In the genomic region with DNA sequence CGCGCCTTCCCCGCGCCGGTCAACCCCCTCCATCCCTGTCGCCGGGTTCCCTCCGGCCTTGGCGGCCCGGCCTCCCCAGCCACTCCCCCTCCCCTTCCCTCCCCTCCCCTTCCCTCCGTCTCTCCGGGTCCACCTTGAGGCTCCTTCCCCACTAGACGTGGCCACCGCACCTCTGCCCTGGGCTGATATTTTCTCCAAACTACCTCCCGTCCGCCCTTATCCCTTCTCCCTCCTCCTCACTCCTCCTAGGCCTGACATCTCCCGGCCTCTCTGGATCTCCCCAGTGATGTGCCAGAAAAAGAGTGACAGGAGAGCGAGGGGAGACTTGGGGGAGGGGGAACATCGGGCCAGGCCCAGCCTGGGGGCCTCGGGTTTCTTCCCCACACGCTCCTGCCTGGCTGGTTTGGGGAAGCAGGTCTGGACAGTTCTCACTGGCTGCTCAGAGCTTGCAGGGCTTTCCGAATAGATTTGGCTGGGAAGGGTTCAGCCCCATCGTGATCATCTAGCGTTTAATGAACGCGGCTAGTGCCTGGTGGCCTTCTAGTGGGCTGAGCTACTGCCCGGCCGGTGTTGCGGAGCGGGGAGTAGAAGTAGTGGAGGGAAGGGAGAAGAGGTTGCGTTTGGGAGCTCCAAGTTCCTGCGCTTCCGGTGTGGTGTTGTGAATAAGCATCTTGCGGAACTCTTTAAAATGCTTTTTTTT, we compare ENCODE assay signal across 8 cellular contexts. TPM values are rescaled to one million over a fixed set of nuclear protein-coding genes. Genes with fewer than 3 reads are reported as not detected.
A peak's percentile ranks its signal among the peaks of the same experiment; 100 is the strongest.
DNase-seq lines count a peak whose midpoint lies in the region; ATAC-seq and TF ChIP-seq lines count a peak whose summit lies in the region.

No MANE protein-coding gene starts in this region.

- no peaks in the 10 kb centered on the region for H3K36me3 Mint-ChIP-seq in activated CD4-positive, alpha-beta memory T cell treated with anti-CD3 and anti-CD28 coated beads, Interleukin-2, amount 10 ng/mL, durations not matched to agents 7 days and 5 days (ENCODE audit: low read depth)
- peaks cover 2% of the 10 kb centered on the region for H3K36me3 Mint-ChIP-seq in osteocyte (ENCODE audit: unreplicated experiment)

- peak overlapping the region; percentile 77 to 82 for H3K4me3 ChIP-seq in foreskin fibroblast (ENCODE audit: low read depth in 1 of 2, low read length in 2 of 2)

- POLR2A ChIA-PET in activated CD4-positive, alpha-beta memory T cell treated with anti-CD3 and anti-CD28 coated beads, Interleukin-2, amount 10 ng/mL, durations not matched to agents 7 days and 5 days (lab: Charles Lee) = interaction anchor here (0.7 kb wide), 1 partner anchor 69 kb away, joined by 5 read pairs; no protein-coding TSS in a partner anchor

- ATAC-seq in HG02840 (IDR thresholded peaks at IDR 0.05; ENCODE audit: low FRiP score, unreplicated experiment) (peak; percentile 13), GM18505 (IDR thresholded peaks at IDR 0.05; ENCODE audit: unreplicated experiment) (no peak), GM19455 (IDR thresholded peaks at IDR 0.05; ENCODE audit: unreplicated experiment) (no peak)

- peaks cover 40% of the 10 kb centered on the region for H3K27me3 Mint-ChIP-seq in activated CD4-positive, alpha-beta memory T cell treated with anti-CD3 and anti-CD28 coated beads, Interleukin-2, amount 10 ng/mL, durations not matched to agents 7 days and 5 days
- peaks cover 43% of the 10 kb centered on the region for H3K27me3 Mint-ChIP-seq in osteocyte (ENCODE audit: unreplicated experiment)

- TF ChIP-seq CTCF in C4-2B (conservative IDR thresholded peaks at IDR 0.05) (no peak), foreskin fibroblast (IDR thresholded peaks at IDR 0.05; ENCODE audit: low read depth, low read length) (no peak), osteocyte (IDR thresholded peaks at IDR 0.05) (no peak)

- no peak overlapping the region for H3K27ac Mint-ChIP-seq in activated CD4-positive, alpha-beta memory T cell treated with anti-CD3 and anti-CD28 coated beads, Interleukin-2, amount 10 ng/mL, durations not matched to agents 7 days and 5 days
- peak overlapping the region; percentile 16 for H3K27ac Mint-ChIP-seq in osteocyte (ENCODE audit: unreplicated experiment)

- peak overlapping the region; percentile 62 for H3K4me3 Mint-ChIP-seq in activated CD4-positive, alpha-beta memory T cell treated with anti-CD3 and anti-CD28 coated beads, Interleukin-2, amount 10 ng/mL, durations not matched to agents 7 days and 5 days
- H3K4me3 Mint-ChIP-seq in osteocyte (ENCODE audit: unreplicated experiment) = peak overlapping the region; percentile 84

- TF ChIP-seq POLR2A in GM18505 (IDR thresholded peaks at IDR 0.05; ENCODE audit: borderline replicate concordance, extremely low read depth, insufficient read depth, insufficient read length) = no peak

- CTCF ChIA-PET in activated CD4-positive, alpha-beta memory T cell treated with anti-CD3 and anti-CD28 coated beads, Interleukin-2, amount 10 ng/mL, durations not matched to agents 7 days and 5 days (lab: Charles Lee) = interaction anchor here (2.4 kb wide), 1 partner anchor 9 kb away, joined by 7 read pairs; no protein-coding TSS in a partner anchor

- peaks cover 21% of the 10 kb centered on the region for H3K4me1 Mint-ChIP-seq in activated CD4-positive, alpha-beta memory T cell treated with anti-CD3 and anti-CD28 coated beads, Interleukin-2, amount 10 ng/mL, durations not matched to agents 7 days and 5 days
- H3K4me1 Mint-ChIP-seq in osteocyte (ENCODE audit: unreplicated experiment) = peaks cover 12% of the 10 kb centered on the region

- DNase-seq in activated CD4-positive, alpha-beta memory T cell treated with anti-CD3 and anti-CD28 coated beads, Interleukin-2, amount 10 ng/mL, durations not matched to agents 7 days and 5 days = no peak
- DNase-seq in foreskin fibroblast = peak in 1 of 2 donors; percentile 45
- DNase-seq in osteocyte (ENCODE audit: extremely low spot score, unreplicated experiment) = no peak
- no peak for DNase-seq in NCI-H2029 (lab: John Stamatoyannopoulos, UW)

- H3K9me3 Mint-ChIP-seq in activated CD4-positive, alpha-beta memory T cell treated with anti-CD3 and anti-CD28 coated beads, Interleukin-2, amount 10 ng/mL, durations not matched to agents 7 days and 5 days = no peaks in the 10 kb centered on the region
- no peaks in the 10 kb centered on the region for H3K9me3 Mint-ChIP-seq in osteocyte (ENCODE audit: unreplicated experiment)

- peak overlapping the region; percentile 66 for H3K27ac ChIP-seq in C4-2B

RNA-seq across cellular contexts. Expression of a gene that starts 0.6 kb away (rescaled TPM):
- total RNA-seq in activated CD4-positive, alpha-beta memory T cell treated with anti-CD3 and anti-CD28 coated beads, Interleukin-2, amount 10 ng/mL, durations not matched to agents 7 days and 5 days = 1 to 10 TPM; 2.7 TPM
- total RNA-seq in osteocyte = 9.4 and 9.5 TPM in 2 replicates
